Comparison of ENCODE assay signal across 8 cellular contexts in the genomic region with DNA sequence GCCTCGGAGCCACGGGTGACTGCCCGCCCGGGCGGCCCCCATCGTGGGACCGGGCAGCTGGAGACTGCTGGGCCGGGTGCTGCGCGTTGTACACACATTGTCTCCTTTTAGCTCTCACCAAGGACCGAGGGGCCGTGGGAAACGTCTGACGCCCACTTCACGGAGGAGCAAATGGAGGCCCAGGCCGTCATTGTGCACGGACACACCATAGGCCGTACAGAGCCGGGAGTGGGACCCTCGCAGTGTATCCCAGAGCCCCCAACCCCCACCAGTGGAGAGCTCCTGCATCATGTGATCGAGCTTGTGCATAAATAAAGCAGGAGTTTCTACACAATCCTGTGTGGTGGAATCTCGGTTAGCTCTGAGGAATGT. TPM values are rescaled to one million over a fixed set of nuclear protein-coding genes. Genes with fewer than 3 reads are reported as not detected.
DNase-seq lines count a peak whose midpoint lies in the region; ATAC-seq and TF ChIP-seq lines count a peak whose summit lies in the region.

No MANE protein-coding gene starts in this region.

- H3K4me3 ChIP-seq in HUES64 (ENCODE audit: low read length) (peak overlapping the region; percentile 95), ascending aorta (peak overlapping the region; percentile 98 to 100), kidney epithelial cell (ENCODE audit: low read depth, low read length) (peak overlapping the region; percentile 65)

- no peaks in the 10 kb centered on the region; the same call in 1 of the 2 replicates for H3K27me3 ChIP-seq in HUES64 (ENCODE audit: insufficient read depth, low read length)
- no peaks in the 10 kb centered on the region for H3K27me3 ChIP-seq in ascending aorta
- H3K27me3 ChIP-seq in kidney epithelial cell (ENCODE audit: control insufficient read depth, insufficient read depth, low read length): no peaks in the 10 kb centered on the region

- no peak for ATAC-seq in stimulated activated memory B cell treated with anti-CD40 and anti-IgM and Interleukin-4, amounts not matched to agents 10 μg/mL and 1 μg/mL and 100 μg/mL, for 72 hours
- ATAC-seq in GM18870 (IDR thresholded peaks at IDR 0.05; ENCODE audit: unreplicated experiment): no peak

- DNase-seq in GM13977 (ENCODE audit: low spot score) (peak; percentile 45), ascending aorta (ENCODE audit: low spot score in 2 of 2) (peak in 1 of 2 donors; percentile 64), kidney epithelial cell (ENCODE audit: low read depth) (no peak), SHP77 treated with DMSO at 0.1 percent for 48 hours (lab: John Stamatoyannopoulos, UW) (no peak), cortex of kidney (lab: John Stamatoyannopoulos, UW) (no peak)

- TF ChIP-seq CTCF in GM13977 (IDR thresholded peaks at IDR 0.05; ENCODE audit: extremely low read depth, insufficient read depth, missing control alignments): no peak
- TF ChIP-seq CTCF in ascending aorta (IDR thresholded peaks at IDR 0.05): no peak
- TF ChIP-seq CTCF in kidney epithelial cell (IDR thresholded peaks at IDR 0.05; ENCODE audit: insufficient read depth, low read length, poor library complexity, severe bottlenecking): no peak

- no peaks in the 10 kb centered on the region for H3K9me3 Mint-ChIP-seq in stimulated activated memory B cell treated with anti-CD40 and anti-IgM and Interleukin-4, amounts not matched to agents 10 μg/mL and 1 μg/mL and 100 μg/mL, for 72 hours

- WGBS in HUES64: under 1% methylated on average over 21 of the region's 22 CpGs

- peaks cover 28% of the 10 kb centered on the region for H3K4me1 Mint-ChIP-seq in stimulated activated memory B cell treated with anti-CD40 and anti-IgM and Interleukin-4, amounts not matched to agents 10 μg/mL and 1 μg/mL and 100 μg/mL, for 72 hours

- in situ Hi-C loops in GM13977 (cut with MboI; ENCODE audit: low pct_unique_long_range_greater_than_20kb, low sequenced_read_pairs, unreplicated experiment): no loop called here

- H3K4me1 ChIP-seq in HUES64 (ENCODE audit: insufficient read depth, low read length) (peaks cover 5% of the 10 kb centered on the region; the same call in 1 of the 2 replicates), ascending aorta (no peaks in the 10 kb centered on the region)

- peaks cover 6% of the 10 kb centered on the region for H3K36me3 Mint-ChIP-seq in stimulated activated memory B cell treated with anti-CD40 and anti-IgM and Interleukin-4, amounts not matched to agents 10 μg/mL and 1 μg/mL and 100 μg/mL, for 72 hours

- no peaks in the 10 kb centered on the region for H3K9me3 ChIP-seq in HUES64 (ENCODE audit: insufficient read depth, low read depth, low read length)
- no peaks in the 10 kb centered on the region for H3K9me3 ChIP-seq in ascending aorta

- H3K27ac ChIP-seq in HUES64 (ENCODE audit: low read depth, low read length): no peak overlapping the region
- peak overlapping the region in 1 of 2 donors; percentile 76 for H3K27ac ChIP-seq in ascending aorta

- no peaks in the 10 kb centered on the region for H3K27me3 Mint-ChIP-seq in stimulated activated memory B cell treated with anti-CD40 and anti-IgM and Interleukin-4, amounts not matched to agents 10 μg/mL and 1 μg/mL and 100 μg/mL, for 72 hours

- H3K4me3 Mint-ChIP-seq in stimulated activated memory B cell treated with anti-CD40 and anti-IgM and Interleukin-4, amounts not matched to agents 10 μg/mL and 1 μg/mL and 100 μg/mL, for 72 hours: peak overlapping the region; percentile 84

- intact Hi-C loops in ascending aorta (cut with DNase I): loop anchor here (1.0 to 5.0 kb wide), 3 partner anchors 24 to 493 kb away; a partner anchor contains a TSS

- H3K36me3 ChIP-seq in HUES64 (ENCODE audit: insufficient read depth, low read length) (peaks cover 26% of the 10 kb centered on the region), ascending aorta (peaks cover 14 to 17% of the 10 kb centered on the region in 2 donors), kidney epithelial cell (ENCODE audit: control insufficient read depth, insufficient read depth, low read length) (no peaks in the 10 kb centered on the region)

- no peak overlapping the region for H3K27ac Mint-ChIP-seq in stimulated activated memory B cell treated with anti-CD40 and anti-IgM and Interleukin-4, amounts not matched to agents 10 μg/mL and 1 μg/mL and 100 μg/mL, for 72 hours

- H3K9ac ChIP-seq in HUES64 (ENCODE audit: low read depth, low read length): peak overlapping the region; percentile 80

RNA-seq across cellular contexts. Expression of a gene that starts 0.7 kb away (rescaled TPM):
- polyA plus RNA-seq in HUES64 (2013, experiment 1 of 2): 52.1 TPM
- 63.9 TPM for polyA plus RNA-seq in HUES64 (2013, experiment 2 of 2)
- total RNA-seq in ascending aorta: 85.1 TPM
- total RNA-seq in kidney epithelial cell: 58.1 and 78.7 TPM in 2 replicates

RNA-seq across cellular contexts. Expression of a gene that starts 24.0 kb away (rescaled TPM):
- polyA plus RNA-seq in HUES64 (2013, experiment 1 of 2): 152 TPM
- polyA plus RNA-seq in HUES64 (2013, experiment 2 of 2): 152 TPM
- total RNA-seq in ascending aorta (59.4 TPM), kidney epithelial cell (129 and 140 TPM in 2 replicates)
